In the genomic region with DNA sequence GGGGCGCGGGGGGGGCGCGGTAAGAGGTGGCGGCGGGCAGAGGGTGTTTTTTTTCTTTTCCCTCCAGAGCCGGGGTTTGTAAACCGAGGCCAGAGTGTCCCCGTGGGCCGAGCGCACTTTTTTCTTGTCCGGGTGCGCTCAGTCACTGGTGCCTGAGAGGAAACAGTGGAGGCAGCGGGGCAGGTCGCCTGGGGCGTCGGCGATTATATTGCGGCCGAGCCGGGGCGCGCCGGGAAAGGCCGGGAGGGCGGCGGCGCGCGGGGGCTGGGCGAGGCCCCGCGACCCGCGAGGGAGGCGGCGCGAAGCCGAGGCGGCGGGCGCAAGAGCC, we compare ENCODE assay signal across 9 cellular contexts. TPM values are rescaled to one million over a fixed set of nuclear protein-coding genes. Genes with fewer than 3 reads are reported as not detected.
A peak's percentile ranks its signal among the peaks of the same experiment; 100 is the strongest.
DNase-seq lines count a peak whose midpoint lies in the region; ATAC-seq and TF ChIP-seq lines count a peak whose summit lies in the region.
"Had no signal": no experiment of that assay in that cellular context is flagged by ENCODE, and none has a peak within 500 bp of the region (broad histone marks: within the 10 kb centered on the region; RNA-seq: fewer than 3 reads in every experiment).

No MANE protein-coding gene starts in this region.

- H3K4me3 ChIP-seq in CD8-positive, alpha-beta T cell (ENCODE audit: low read depth, low read length), result no peak overlapping the region
- peak overlapping the region; percentile 39 for H3K4me3 ChIP-seq in NT2/D1 (ENCODE audit: insufficient read length, low read depth)
- peak overlapping the region; percentile 52 to 61 (median 53) for H3K4me3 ChIP-seq in esophagus muscularis mucosa

- WGBS in esophagus muscularis mucosa, result no CpG with 5 or more reads among the region's 42 CpGs

- no peak overlapping the region for H3K27ac Mint-ChIP-seq in CD8-positive, alpha-beta T cell
- no peak overlapping the region for H3K27ac Mint-ChIP-seq in activated CD4-positive, alpha-beta memory T cell treated with anti-CD3 and anti-CD28 coated beads for 36 hours
- H3K27ac Mint-ChIP-seq: activated T-helper 17 cell treated with anti-CD3 and anti-CD28 coated beads, Interleukin-2, amount 50 U/mL, for 72 hours had no signal

- CTCF ChIA-PET in CD8-positive, alpha-beta T cell (lab: Charles Lee), result interaction anchor here (1.0 to 7.0 kb wide), 4 partner anchors 10 to 1019 kb away, joined by 3 to 125 read pairs (median 12); no protein-coding TSS in a partner anchor
- CTCF ChIA-PET in activated CD4-positive, alpha-beta memory T cell treated with anti-CD3 and anti-CD28 coated beads for 36 hours (lab: Charles Lee), result interaction anchor here (2.1 to 4.9 kb wide), 4 partner anchors 19 to 523 kb away, joined by 11 to 149 read pairs (median 16); no protein-coding TSS in a partner anchor

- no peaks in the 10 kb centered on the region for H3K36me3 Mint-ChIP-seq in CD8-positive, alpha-beta T cell
- peaks cover 3% of the 10 kb centered on the region for H3K36me3 Mint-ChIP-seq in activated CD4-positive, alpha-beta memory T cell treated with anti-CD3 and anti-CD28 coated beads for 36 hours

- peaks cover 76% of the 10 kb centered on the region for H3K27me3 Mint-ChIP-seq in CD8-positive, alpha-beta T cell (ENCODE audit: low read depth)
- peaks cover 79% of the 10 kb centered on the region for H3K27me3 Mint-ChIP-seq in activated CD4-positive, alpha-beta memory T cell treated with anti-CD3 and anti-CD28 coated beads for 36 hours

- H3K9me3 ChIP-seq in CD8-positive, alpha-beta T cell (ENCODE audit: low read length), result no peaks in the 10 kb centered on the region
- no peaks in the 10 kb centered on the region for H3K9me3 ChIP-seq in NT2/D1 (ENCODE audit: insufficient read depth, low read length)
- no peaks in the 10 kb centered on the region for H3K9me3 ChIP-seq in esophagus muscularis mucosa

- no peak overlapping the region for H3K27ac ChIP-seq in CD8-positive, alpha-beta T cell (ENCODE audit: low read depth, low read length)
- peak overlapping the region; percentile 56 to 78 (median 71) for H3K27ac ChIP-seq in esophagus muscularis mucosa (replicated peaks in 1 of 4)

- no peak for TF ChIP-seq EP300 in esophagus muscularis mucosa (IDR thresholded peaks at IDR 0.05)

- DNase-seq in CD8-positive, alpha-beta T cell, result no peak
- DNase-seq in NT2/D1 (ENCODE audit: low read depth, low spot score) (no peak), esophagus muscularis mucosa (ENCODE audit: extremely low spot score) (no peak), posterior vena cava (ENCODE audit: low spot score) (peak; percentile 86), DMS 273 (lab: John Stamatoyannopoulos, UW; ENCODE audit: unreplicated experiment) (no peak), SKM-1 (lab: John Stamatoyannopoulos, UW; ENCODE audit: unreplicated experiment) (no peak)
- DNase-seq in activated CD4-positive, alpha-beta memory T cell treated with anti-CD3 and anti-CD28 coated beads for 36 hours, result no peak

- no peak for TF ChIP-seq POLR2A in esophagus muscularis mucosa (IDR thresholded peaks at IDR 0.05; ENCODE audit: low read depth)

- H3K27me3 ChIP-seq in CD8-positive, alpha-beta T cell (ENCODE audit: insufficient read depth, low read length), result peaks cover 78% of the 10 kb centered on the region
- H3K27me3 ChIP-seq in NT2/D1 (ENCODE audit: insufficient read depth, insufficient read length), result peaks cover 99% of the 10 kb centered on the region
- H3K27me3 ChIP-seq in esophagus muscularis mucosa, result peaks cover 0 to 100% (median 75%) of the 10 kb centered on the region in 4 donors

- TF ChIP-seq CTCF in CD8-positive, alpha-beta T cell (IDR thresholded peaks at IDR 0.05), result no peak
- TF ChIP-seq CTCF in esophagus muscularis mucosa (IDR thresholded peaks at IDR 0.05), result no peak

- ATAC-seq in CD8-positive, alpha-beta T cell, result peak; percentile 17
- ATAC-seq in GM18519 (IDR thresholded peaks at IDR 0.05; ENCODE audit: low FRiP score, unreplicated experiment), result no peak
- ATAC-seq: activated T-helper 17 cell treated with anti-CD3 and anti-CD28 coated beads, Interleukin-2, amount 50 U/mL, for 72 hours had no signal

- H3K4me1 ChIP-seq in CD8-positive, alpha-beta T cell (ENCODE audit: insufficient read depth, low read length), result peaks cover 27% of the 10 kb centered on the region
- H3K4me1 ChIP-seq in NT2/D1 (ENCODE audit: insufficient read depth, insufficient read length), result peaks cover 9% of the 10 kb centered on the region
- peaks cover 14 to 49% (median 26%) of the 10 kb centered on the region in 4 donors for H3K4me1 ChIP-seq in esophagus muscularis mucosa

- intact Hi-C loops in CD8-positive, alpha-beta T cell (cut with DNase I, micrococcal nuclease), result loop anchor here (5.0 to 10.0 kb wide), 8 partner anchors 52 to 1635 kb away; a partner anchor contains a TSS
- intact Hi-C loops in esophagus muscularis mucosa (cut with DNase I), result loop anchor here (5.0 kb wide), 4 partner anchors 328 to 688 kb away; no protein-coding TSS in a partner anchor
- intact Hi-C loops in posterior vena cava (cut with DNase I), result loop anchor here (2.0 to 5.0 kb wide), 4 partner anchors 683 to 1033 kb away; no protein-coding TSS in a partner anchor
- intact Hi-C loops in activated CD4-positive, alpha-beta memory T cell treated with anti-CD3 and anti-CD28 coated beads for 36 hours (cut with micrococcal nuclease), result loop anchor here (5.0 to 10.0 kb wide), 2 partner anchors 43 to 1795 kb away; a partner anchor contains a TSS

- peak overlapping the region; percentile 32 for H3K9ac ChIP-seq in NT2/D1 (ENCODE audit: insufficient read length, low read depth)

- H3K9me3 Mint-ChIP-seq in CD8-positive, alpha-beta T cell, result peaks cover 3% of the 10 kb centered on the region
- no peaks in the 10 kb centered on the region for H3K9me3 Mint-ChIP-seq in activated CD4-positive, alpha-beta memory T cell treated with anti-CD3 and anti-CD28 coated beads for 36 hours
- H3K9me3 Mint-ChIP-seq: activated T-helper 17 cell treated with anti-CD3 and anti-CD28 coated beads, Interleukin-2, amount 50 U/mL, for 72 hours had no signal

- POLR2A ChIA-PET in CD8-positive, alpha-beta T cell (lab: Charles Lee), result no interaction called here
- POLR2A ChIA-PET in activated CD4-positive, alpha-beta memory T cell treated with anti-CD3 and anti-CD28 coated beads for 36 hours (lab: Charles Lee), result no interaction called here

- H3K4me1 Mint-ChIP-seq in CD8-positive, alpha-beta T cell (ENCODE audit: low read depth), result peaks cover 28% of the 10 kb centered on the region
- peaks cover 25% of the 10 kb centered on the region for H3K4me1 Mint-ChIP-seq in activated CD4-positive, alpha-beta memory T cell treated with anti-CD3 and anti-CD28 coated beads for 36 hours (ENCODE audit: low read depth)

- H3K4me3 Mint-ChIP-seq in CD8-positive, alpha-beta T cell, result peak overlapping the region; percentile 57
- H3K4me3 Mint-ChIP-seq in activated CD4-positive, alpha-beta memory T cell treated with anti-CD3 and anti-CD28 coated beads for 36 hours, result no peak overlapping the region

- no peaks in the 10 kb centered on the region for H3K36me3 ChIP-seq in CD8-positive, alpha-beta T cell (ENCODE audit: insufficient read depth, low read length)
- no peaks in the 10 kb centered on the region for H3K36me3 ChIP-seq in NT2/D1 (ENCODE audit: insufficient read depth, insufficient read length, low read length)
- H3K36me3 ChIP-seq in esophagus muscularis mucosa, result no peaks in the 10 kb centered on the region

RNA-seq across cellular contexts. Expression of a gene that starts 0.3 kb away (rescaled TPM):
- total RNA-seq in CD8-positive, alpha-beta T cell, result not detected
- 1 to 10 TPM; 3.7 to 4.8 (median 4.3) TPM for total RNA-seq in esophagus muscularis mucosa
- 10 to 100 TPM; 30.6 to 31.3 TPM for total RNA-seq in posterior vena cava
- not detected for total RNA-seq in activated CD4-positive, alpha-beta memory T cell treated with anti-CD3 and anti-CD28 coated beads for 36 hours
- total RNA-seq: activated T-helper 17 cell treated with anti-CD3 and anti-CD28 coated beads, Interleukin-2, amount 50 U/mL, for 72 hours had no signal

RNA-seq across cellular contexts. Expression of a gene that starts 7.3 kb away (rescaled TPM):
- total RNA-seq in CD8-positive, alpha-beta T cell, result not detected
- total RNA-seq in esophagus muscularis mucosa (1 to 10 TPM in 1 of 4 donors, under 1 TPM in 3; 0.83 to 2.2 (median 0.99) TPM), posterior vena cava (10 to 100 TPM in 1 of 2 donors, 1 to 10 TPM in 1; 7.9 to 12.0 TPM)
- total RNA-seq in activated CD4-positive, alpha-beta memory T cell treated with anti-CD3 and anti-CD28 coated beads for 36 hours, result not detected
- total RNA-seq: activated T-helper 17 cell treated with anti-CD3 and anti-CD28 coated beads, Interleukin-2, amount 50 U/mL, for 72 hours had no signal

RNA-seq across cellular contexts. Expression of a gene that starts 13.2 kb away (rescaled TPM):
- not detected for total RNA-seq in CD8-positive, alpha-beta T cell
- total RNA-seq in esophagus muscularis mucosa, result under 1 TPM in 2 of 4 donors, not detected in 2; 0.42 to 0.50 TPM
- total RNA-seq in posterior vena cava, result 10 to 100 TPM in 1 of 2 donors, 1 to 10 TPM in 1; 1.6 to 10.1 TPM
- not detected for total RNA-seq in activated CD4-positive, alpha-beta memory T cell treated with anti-CD3 and anti-CD28 coated beads for 36 hours
- total RNA-seq: activated T-helper 17 cell treated with anti-CD3 and anti-CD28 coated beads, Interleukin-2, amount 50 U/mL, for 72 hours had no signal

RNA-seq across cellular contexts. Expression of a gene that starts 21.6 kb away (rescaled TPM):
- total RNA-seq in CD8-positive, alpha-beta T cell, result not detected
- total RNA-seq in esophagus muscularis mucosa, result 1 to 10 TPM in 2 of 4 donors, under 1 TPM in 2; 0.66 to 2.9 (median 1.9) TPM
- total RNA-seq in posterior vena cava, result 1 to 10 TPM; 7.2 to 9.9 TPM
- total RNA-seq in activated CD4-positive, alpha-beta memory T cell treated with anti-CD3 and anti-CD28 coated beads for 36 hours, result not detected
- total RNA-seq: activated T-helper 17 cell treated with anti-CD3 and anti-CD28 coated beads, Interleukin-2, amount 50 U/mL, for 72 hours had no signal

RNA-seq across cellular contexts. Expression of a gene that starts 22.7 kb away (rescaled TPM):
- not detected for total RNA-seq in CD8-positive, alpha-beta T cell
- total RNA-seq in esophagus muscularis mucosa, result not detected
- 1 to 10 TPM in 1 of 2 donors, under 1 TPM in 1; 0.32 to 5.3 TPM for total RNA-seq in posterior vena cava
- not detected for total RNA-seq in activated CD4-positive, alpha-beta memory T cell treated with anti-CD3 and anti-CD28 coated beads for 36 hours
- total RNA-seq: activated T-helper 17 cell treated with anti-CD3 and anti-CD28 coated beads, Interleukin-2, amount 50 U/mL, for 72 hours had no signal

Comparison
In these comparisons a context has a peak if more than half of its experiments do, and no peak if none do; other contexts are left out.
1. RNA of a gene that starts 0.3 kb away (total RNA-seq): 30.6 to 31.3 TPM in posterior vena cava; 3.7 to 4.8 TPM in esophagus muscularis mucosa, not detected in CD8-positive, alpha-beta T cell and not detected in activated CD4-positive, alpha-beta memory T cell treated with anti-CD3 and anti-CD28 coated beads for 36 hours; every median in the first group is over 4 times any median in the second.